9 cellular contexts compared by ENCODE assay signal in genomic region chr2:263022-263738, GRCh38. TPM values are rescaled to one million over a fixed set of nuclear protein-coding genes. Genes with fewer than 3 reads are reported as not detected.
DNase-seq lines count a peak whose midpoint lies in the region; ATAC-seq, FAIRE-seq and TF ChIP-seq lines count a peak whose summit lies in the region.
"Had no signal": no experiment of that assay in that cellular context is flagged by ENCODE, and none has a peak within 500 bp of the region (broad histone marks: within the 10 kb centered on the region; RNA-seq: fewer than 3 reads in every experiment).

No MANE protein-coding gene starts in this region.

- peak overlapping the region; percentile 72; the same call in 1 of the 2 replicates for H3K4me3 ChIP-seq in SJSA1
- H3K4me3 ChIP-seq in fibroblast of pulmonary artery (replicated peaks; ENCODE audit: low read depth, low read length) = peak overlapping the region; percentile 97
- H3K4me3 ChIP-seq in trophoblast cell (ENCODE audit: low read depth, low read length) = peak overlapping the region; percentile 86

- H2BK5ac ChIP-seq in trophoblast cell (ENCODE audit: low read depth, low read length, poor library complexity) = no peak overlapping the region

- TF ChIP-seq CTCF in Calu3 (IDR thresholded peaks at IDR 0.05; ENCODE audit: unreplicated experiment) (no peak), fibroblast of pulmonary artery (IDR thresholded peaks at IDR 0.05; ENCODE audit: low read length, missing control alignments) (no peak)

- peaks cover 39% of the 10 kb centered on the region for H3K4me1 Mint-ChIP-seq in Calu3 (ENCODE audit: low read depth, unreplicated experiment)

- intact Hi-C loops in Calu3 (cut with micrococcal nuclease; ENCODE audit: unreplicated experiment) = no loop called here

- H3K9ac ChIP-seq in trophoblast cell (ENCODE audit: low read length) = no peak overlapping the region

- H3K4ac ChIP-seq in trophoblast cell (ENCODE audit: low read depth, low read length) = peak overlapping the region; percentile 49

- peaks cover 20% of the 10 kb centered on the region for H3K79me2 ChIP-seq in trophoblast cell (ENCODE audit: control insufficient read depth, insufficient read depth, low read length, poor library complexity)

- H2AFZ ChIP-seq in trophoblast cell (ENCODE audit: insufficient read depth, low read length, poor library complexity) = peak overlapping the region; percentile 53

- peaks cover 62% of the 10 kb centered on the region for H3K36me3 Mint-ChIP-seq in Calu3 (ENCODE audit: insufficient read depth, unreplicated experiment)

- DNase-seq in Calu3 = peak; percentile 11
- no peak for DNase-seq in SJSA1 (ENCODE audit: low read depth in 1 of 2, low spot score in 2 of 2)
- no peak for DNase-seq in fibroblast of pulmonary artery (ENCODE audit: low read depth)
- DNase-seq in trophoblast cell = no peak
- no peak for DNase-seq in cerebellar cortex (ENCODE audit: low spot score)
- no peak for DNase-seq in HCEC 1CT
- no peak for DNase-seq in GM12891 (ENCODE audit: insufficient read length, low spot score)
- DNase-seq: NCI-H1694 had no signal

- H3K27me3 ChIP-seq in SJSA1 (replicated peaks) (no peaks in the 10 kb centered on the region), trophoblast cell (ENCODE audit: insufficient read depth, low read length) (no peaks in the 10 kb centered on the region)

- no peak overlapping the region for H3K23ac ChIP-seq in trophoblast cell (ENCODE audit: low read length)

- H3K9me3 ChIP-seq in SJSA1 (replicated peaks) (no peaks in the 10 kb centered on the region), trophoblast cell (ENCODE audit: insufficient read depth, low read depth, low read length) (no peaks in the 10 kb centered on the region)

- peak overlapping the region; percentile 99 for H3K4me3 Mint-ChIP-seq in Calu3 (ENCODE audit: low read depth, unreplicated experiment)

- H3K79me1 ChIP-seq in trophoblast cell (ENCODE audit: low read length) = peaks cover 13% of the 10 kb centered on the region

- H3K27me3 Mint-ChIP-seq in Calu3 (ENCODE audit: unreplicated experiment) = no peaks in the 10 kb centered on the region

- no TSS peak for BruUV-seq in Calu3 (replicated peaks; lab: Mats Ljungman, UMichigan)

- CTCF ChIA-PET in Calu3 (lab: Charles Lee) = no interaction called here

- peak overlapping the region; percentile 100 for H3K4me2 ChIP-seq in trophoblast cell (ENCODE audit: low read length)

- H2BK12ac ChIP-seq in trophoblast cell (ENCODE audit: low read length) = peak overlapping the region; percentile 27

- no peak overlapping the region for H2BK120ac ChIP-seq in trophoblast cell (ENCODE audit: insufficient read depth, low read length, poor library complexity)

- peak overlapping the region; percentile 92 for H3K27ac Mint-ChIP-seq in Calu3 (ENCODE audit: unreplicated experiment)

- no peak overlapping the region for H2AK5ac ChIP-seq in trophoblast cell (ENCODE audit: low read length)

- no peak overlapping the region for H4K12ac ChIP-seq in trophoblast cell (ENCODE audit: low read depth, low read length)

- H3K36me3 ChIP-seq in SJSA1 (peaks cover 22% of the 10 kb centered on the region), trophoblast cell (ENCODE audit: control insufficient read depth in 1 of 2, insufficient read depth in 2 of 2, low read length in 2 of 2) (no peaks in the 10 kb centered on the region)

- H3K4me1 ChIP-seq in SJSA1 (replicated peaks) (peaks cover 14% of the 10 kb centered on the region), trophoblast cell (ENCODE audit: control insufficient read depth in 1 of 2, insufficient read depth in 2 of 2, low read length in 2 of 2) (peaks cover 4 to 19% of the 10 kb centered on the region in 2 experiments)

- H3K9me3 Mint-ChIP-seq in Calu3 (ENCODE audit: low read depth, unreplicated experiment) = no peaks in the 10 kb centered on the region

- H3K18ac ChIP-seq in trophoblast cell (ENCODE audit: low read length) = peak overlapping the region; percentile 48

- ATAC-seq in HG02885 (IDR thresholded peaks at IDR 0.05; ENCODE audit: poor library complexity, unreplicated experiment) = no peak

- peak overlapping the region; percentile 90 for H4K8ac ChIP-seq in trophoblast cell (ENCODE audit: low read depth, low read length)

- peak overlapping the region; percentile 33 for H3K14ac ChIP-seq in trophoblast cell (ENCODE audit: low read length)

- H3K27ac ChIP-seq in SJSA1 (no peak overlapping the region), trophoblast cell (ENCODE audit: low read depth, low read length) (no peak overlapping the region)

- TF ChIP-seq POLR2A in GM12891 (IDR thresholded peaks at IDR 0.05; ENCODE audit: low read depth, low read length) = no peak

- FAIRE-seq in GM12891 (lab: Jason Lieb, UNC) = no peak

- WGBS in trophoblast cell (ENCODE audit: extremely low coverage, insufficient coverage, insufficient read length) = no CpG with 5 or more reads among the region's 42 CpGs

- H4K91ac ChIP-seq in trophoblast cell (ENCODE audit: low read depth, low read length) = peak overlapping the region; percentile 41

TF ChIP-seq in GM12891, 5 proteins besides CTCF, POLR2A, EP300 and RAD21:
- TF ChIP-seq TAF1 (IDR thresholded peaks at IDR 0.05; ENCODE audit: low read depth, low read length) (no peak), POU2F2 (IDR thresholded peaks at IDR 0.05; ENCODE audit: low read depth, low read length) (no peak), POLR2AphosphoS5 (IDR thresholded peaks at IDR 0.05; ENCODE audit: low read depth, low read length) (no peak), PAX5 (IDR thresholded peaks at IDR 0.05; ENCODE audit: insufficient read depth, low read length, severe bottlenecking) (no peak), SPI1 (IDR thresholded peaks at IDR 0.05; ENCODE audit: low read depth, low read length) (no peak)
TF ChIP-seq in GM12891: peak in this region for 0.

RNA-seq across cellular contexts. Expression of gene SH3YL1, which starts 0.7 kb away (rescaled TPM):
- total RNA-seq in Calu3 (2022) = 86.4 and 97.0 TPM in 2 replicates
- 19.0 and 57.6 TPM in 2 replicates for total RNA-seq in SJSA1 (2014; rRNA removed; shearing (Covaris generic))
- 43.4 and 44.4 TPM in 2 replicates for polyA plus RNA-seq in trophoblast cell (2013)
- 12.4 TPM for polyA plus RNA-seq in GM12891 (2012; ENCODE audit: low read depth, missing spikeins)

RNA-seq across cellular contexts. Expression of gene ACP1, which starts 1.6 kb away (rescaled TPM):
- 120 and 124 TPM in 2 replicates for total RNA-seq in Calu3 (2022)
- total RNA-seq in SJSA1 (2014; rRNA removed; shearing (Covaris generic)) = 161 and 189 TPM in 2 replicates
- 126 TPM in 2 replicates for polyA plus RNA-seq in trophoblast cell (2013)
- polyA plus RNA-seq in GM12891 (2012; ENCODE audit: low read depth, missing spikeins) = 109 TPM

RNA-seq across cellular contexts. Expression of gene ALKAL2, which starts 24.7 kb away (rescaled TPM):
- total RNA-seq in Calu3 (2022) = not detected in 2 replicates
- total RNA-seq in SJSA1 (2014; rRNA removed; shearing (Covaris generic)) = not detected in 2 replicates
- polyA plus RNA-seq in trophoblast cell (2013) = 0.74 and 0.75 TPM in 2 replicates
- polyA plus RNA-seq in GM12891 (2012; ENCODE audit: low read depth, missing spikeins) = 0.17 TPM
